Comparison of ENCODE assay signal across 8 cellular contexts in the genomic region with DNA sequence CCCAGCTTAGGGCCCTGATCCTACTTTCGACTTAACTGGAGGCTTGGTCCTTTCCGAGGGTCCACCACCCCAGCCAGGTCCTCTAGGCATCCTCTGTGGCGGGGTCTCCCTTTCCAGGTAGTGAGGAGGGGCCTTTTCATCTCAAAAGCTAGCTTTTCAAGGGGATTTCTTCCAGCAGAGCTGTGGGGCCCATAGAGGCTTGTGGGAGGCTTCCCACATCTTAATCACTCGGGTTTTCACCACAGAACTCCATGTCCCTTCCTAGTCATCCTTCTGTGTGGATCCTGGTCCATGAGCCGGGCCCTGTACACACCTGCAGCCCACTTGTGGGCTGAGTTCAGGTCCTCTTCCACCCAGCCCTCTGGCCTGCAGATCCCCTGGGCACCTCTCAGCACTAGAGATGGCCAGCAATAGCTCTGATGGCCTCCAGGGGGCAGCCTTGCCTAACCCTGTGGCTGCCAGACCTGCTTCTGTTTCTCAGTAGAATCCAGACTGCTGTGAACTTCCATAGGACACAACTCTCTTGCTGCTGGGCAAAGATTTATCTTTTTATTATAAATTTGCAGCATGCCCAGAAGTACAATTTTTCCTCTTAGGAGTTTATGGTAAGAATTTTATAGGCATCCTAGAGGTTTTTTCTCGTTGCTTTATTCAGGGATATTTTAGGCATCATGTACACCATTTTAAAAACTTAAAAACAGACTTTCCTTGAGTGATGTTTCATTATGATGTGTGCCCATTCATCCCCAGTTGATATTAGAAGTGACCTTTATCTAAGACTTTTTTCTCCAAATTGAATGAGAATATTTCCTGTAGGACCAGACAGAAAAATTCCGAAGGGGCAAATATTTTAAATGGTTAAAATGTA.
DNase-seq lines count a peak whose midpoint lies in the region; ATAC-seq and TF ChIP-seq lines count a peak whose summit lies in the region.

No MANE protein-coding gene starts in this region.

- peak; percentile 93 for TF ChIP-seq CTCF in DND-41 (IDR thresholded peaks at IDR 0.05; ENCODE audit: borderline replicate concordance, extremely low read depth, low read length, poor library complexity, severe bottlenecking)
- TF ChIP-seq CTCF in IMR-90 (conservative IDR thresholded peaks at IDR 0.05; ENCODE audit: low read depth, low read length): peak; percentile 74
- TF ChIP-seq CTCF in PC-3 (conservative IDR thresholded peaks at IDR 0.05; ENCODE audit: low read depth, low read length): peak; percentile 98
- TF ChIP-seq CTCF in fibroblast of mammary gland (conservative IDR thresholded peaks at IDR 0.05; ENCODE audit: control insufficient read depth, insufficient read depth, low read depth, low read length): peak; percentile 98
- peak; percentile 94 for TF ChIP-seq CTCF in thoracic aorta (IDR thresholded peaks at IDR 0.05)

- no peak overlapping the region for H2BK20ac ChIP-seq in IMR-90 (ENCODE audit: low read depth, low read length)

- no peak overlapping the region for H2BK15ac ChIP-seq in IMR-90 (ENCODE audit: low read depth, low read length)

- no peak overlapping the region for H2AK5ac ChIP-seq in IMR-90 (ENCODE audit: low read depth, low read length)

- no peak overlapping the region for H3K56ac ChIP-seq in IMR-90 (ENCODE audit: extremely low read depth, insufficient read depth, low read length)

- dilution Hi-C loops in IMR-90 (cut with HindIII; ENCODE audit: low sequenced_read_pairs, unreplicated experiment): no loop called here

- BruUV-seq in IMR-90 (replicated peaks; lab: Mats Ljungman, UMichigan) (no TSS peak), PC-3 (replicated peaks; lab: Mats Ljungman, UMichigan) (no TSS peak)

- ATAC-seq in DND-41 (ENCODE audit: insufficient read depth, low read depth) (peak; percentile 99), GM21529 (IDR thresholded peaks at IDR 0.05; ENCODE audit: unreplicated experiment) (peak; percentile 91), IMR-90 (ENCODE audit: low read depth) (peak; percentile 76), PC-3 (peak; percentile 96), thoracic aorta (ENCODE audit: insufficient number of reproducible peaks, low FRiP score, low read depth) (no peak)

- H3K9me2 ChIP-seq in PC-3 (replicated peaks; ENCODE audit: low read length): no peaks in the 10 kb centered on the region

- peaks cover 48 to 89% of the 10 kb centered on the region in 2 experiments for H3K79me1 ChIP-seq in IMR-90 (ENCODE audit: low read depth in 1 of 2, low read length in 2 of 2)

- H4K91ac ChIP-seq in IMR-90 (ENCODE audit: insufficient read depth, low read depth, low read length): no peak overlapping the region

- CTCF ChIA-PET in IMR-90 (lab: Yijun Ruan, JAX): interaction anchor here (1.0 to 1.4 kb wide), 3 partner anchors 10 to 14 kb away, joined by 3 to 6 read pairs (median 5); no protein-coding TSS in a partner anchor
- CTCF ChIA-PET in PC-3 (lab: Charles Lee): interaction anchor here (0.7 to 1.4 kb wide), 2 partner anchors 14 to 296 kb away, joined by 3 to 14 read pairs; no protein-coding TSS in a partner anchor

- H3K79me2 ChIP-seq in DND-41 (ENCODE audit: insufficient read depth, low read length) (no peaks in the 10 kb centered on the region), PC-3 (ENCODE audit: low read length) (peaks cover 68% of the 10 kb centered on the region)

- no peak overlapping the region for H3K23ac ChIP-seq in IMR-90 (ENCODE audit: low read depth, low read length)

- H3K4me3 ChIP-seq in DND-41 (ENCODE audit: low read depth in 1 of 2, low read length in 2 of 2) (no peak overlapping the region), IMR-90 (ENCODE audit: insufficient read depth, low read depth, low read length) (no peak overlapping the region), PC-3 (ENCODE audit: low read length) (no peak overlapping the region), fibroblast of mammary gland (ENCODE audit: control insufficient read depth, low read depth, low read length) (no peak overlapping the region), thoracic aorta (no peak overlapping the region)

- H3K14ac ChIP-seq in IMR-90 (replicated peaks; ENCODE audit: low read depth, low read length): no peak overlapping the region

- no peaks in the 10 kb centered on the region for H3K9me3 ChIP-seq in DND-41 (ENCODE audit: insufficient read depth, low read length, severe bottlenecking)
- H3K9me3 ChIP-seq in IMR-90 (ENCODE audit: control insufficient read depth, insufficient read depth, low read length): no peaks in the 10 kb centered on the region
- H3K9me3 ChIP-seq in PC-3 (ENCODE audit: low read length): no peaks in the 10 kb centered on the region
- no peaks in the 10 kb centered on the region for H3K9me3 ChIP-seq in thoracic aorta

- DNase-seq in DND-41 (peak; percentile 57), IMR-90 (peak; percentile 70), PC-3 (peak; percentile 80), fibroblast of mammary gland (ENCODE audit: low read depth) (peak; percentile 69), occipital lobe (lab: John Stamatoyannopoulos, UW) (peak; percentile 59), thoracic aorta (ENCODE audit: low spot score) (no peak)
- DNase-seq in activated T-cell treated with anti-CD3 and anti-CD28 coated beads, Interleukin-2, amount 50 U/mL, for 48 hours: peak; percentile 55 to 70

- H3K4ac ChIP-seq in IMR-90 (ENCODE audit: low read depth, low read length): no peak overlapping the region

- H2BK5ac ChIP-seq in IMR-90 (ENCODE audit: low read depth, low read length, poor library complexity, severe bottlenecking): no peak overlapping the region

- no peak overlapping the region for H2BK120ac ChIP-seq in IMR-90 (ENCODE audit: low read depth, low read length)

- 40% methylated on average over 1 of the region's 7 CpGs; no CpG with 5 or more reads in 1 of the 2 experiments for WGBS in IMR-90 (ENCODE audit: extremely low coverage in 2 of 2, insufficient read length in 1 of 2), 2 experiments

- H4K20me1 ChIP-seq in DND-41 (ENCODE audit: insufficient read depth, low read length) (0 out of 2 replicates have a peak, but pooled peaks cover 3% of the 10 kb centered on the region), IMR-90 (ENCODE audit: insufficient read depth, low read length) (peaks cover 94% of the 10 kb centered on the region), PC-3 (ENCODE audit: low read length) (peaks cover 24% of the 10 kb centered on the region)

- no peak overlapping the region for H3K18ac ChIP-seq in IMR-90 (ENCODE audit: low read depth, low read length)

- no peak overlapping the region for H4K8ac ChIP-seq in IMR-90 (ENCODE audit: low read depth in 2 of 2, low read length in 2 of 2)

- POLR2A ChIA-PET in IMR-90 (lab: Charles Lee; ENCODE audit: unreplicated experiment) (no interaction called here), PC-3 (lab: Charles Lee; ENCODE audit: unreplicated experiment) (no interaction called here)

- H3K27me3 ChIP-seq in DND-41 (ENCODE audit: insufficient read depth, low read length, poor library complexity) (no peaks in the 10 kb centered on the region), IMR-90 (ENCODE audit: control insufficient read depth, insufficient read depth, low read length) (no peaks in the 10 kb centered on the region), PC-3 (ENCODE audit: low read length) (no peaks in the 10 kb centered on the region), thoracic aorta (replicated peaks; ENCODE audit: insufficient read depth) (no peaks in the 10 kb centered on the region)

- H3K9ac ChIP-seq in DND-41 (ENCODE audit: low read depth, low read length): no peak overlapping the region
- no peak overlapping the region for H3K9ac ChIP-seq in IMR-90 (ENCODE audit: low read depth, low read length)
- H3K9ac ChIP-seq in PC-3 (ENCODE audit: low read length): no peak overlapping the region

- no peak overlapping the region for H2AFZ ChIP-seq in DND-41 (ENCODE audit: low read depth, low read length)
- no peak overlapping the region for H2AFZ ChIP-seq in IMR-90 (replicated peaks; ENCODE audit: low read length, poor library complexity)
- H2AFZ ChIP-seq in PC-3 (ENCODE audit: low read length): no peak overlapping the region

- no peak overlapping the region for H2AK9ac ChIP-seq in IMR-90 (replicated peaks; ENCODE audit: low read depth, low read length, poor library complexity)

- H3K4me1 ChIP-seq in DND-41 (ENCODE audit: insufficient read depth, low read length): no peaks in the 10 kb centered on the region
- peaks cover 26% of the 10 kb centered on the region for H3K4me1 ChIP-seq in IMR-90 (ENCODE audit: control insufficient read depth, insufficient read depth, low read length)
- no peaks in the 10 kb centered on the region for H3K4me1 ChIP-seq in PC-3 (ENCODE audit: insufficient read depth, low read length)
- H3K4me1 ChIP-seq in thoracic aorta (ENCODE audit: control insufficient read depth in 1 of 2, low read depth in 2 of 2): peaks cover 3 to 33% of the 10 kb centered on the region in 2 donors

- peaks cover 29% of the 10 kb centered on the region for H3K9me1 ChIP-seq in IMR-90 (ENCODE audit: insufficient read depth, low read length)

- no peak overlapping the region for H4K5ac ChIP-seq in IMR-90 (ENCODE audit: low read depth, low read length)

- H3K27ac ChIP-seq in DND-41 (ENCODE audit: low read length): no peak overlapping the region
- no peak overlapping the region for H3K27ac ChIP-seq in IMR-90 (ENCODE audit: insufficient read depth, low read length)
- no peak overlapping the region for H3K27ac ChIP-seq in PC-3 (ENCODE audit: low read length)
- H3K27ac ChIP-seq in thoracic aorta: no peak overlapping the region

- in situ Hi-C loops in IMR-90 (cut with MboI; ENCODE audit: low sequenced_read_pairs): no loop called here

- no peaks in the 10 kb centered on the region for H3F3A ChIP-seq in PC-3 (ENCODE audit: low read length, unreplicated experiment)

- TF ChIP-seq POLR2A in IMR-90 (IDR thresholded peaks at IDR 0.05; ENCODE audit: low read depth, low read length): no peak

- intact Hi-C loops in IMR-90 (cut with micrococcal nuclease): no loop called here
- intact Hi-C loops in PC-3 (cut with micrococcal nuclease): loop anchor here (5.0 kb wide), 1 partner anchor 375 kb away; no protein-coding TSS in a partner anchor

- peak; percentile 49 for TF ChIP-seq RAD21 in IMR-90 (IDR thresholded peaks at IDR 0.05; ENCODE audit: low read length)

- H3K4me2 ChIP-seq in DND-41 (ENCODE audit: insufficient read depth, low read length) (no peak overlapping the region), IMR-90 (ENCODE audit: low read depth, low read length) (no peak overlapping the region), PC-3 (ENCODE audit: low read length) (no peak overlapping the region)

- no peaks in the 10 kb centered on the region for H3K36me3 ChIP-seq in DND-41 (ENCODE audit: insufficient read depth, low read length)
- peaks cover 53% of the 10 kb centered on the region for H3K36me3 ChIP-seq in IMR-90 (ENCODE audit: control insufficient read depth, insufficient read depth, low read length)
- peaks cover 62% of the 10 kb centered on the region for H3K36me3 ChIP-seq in PC-3 (ENCODE audit: low read depth, low read length)
- H3K36me3 ChIP-seq in thoracic aorta: no peaks in the 10 kb centered on the region

TF ChIP-seq in IMR-90, 13 proteins besides CTCF, POLR2A, EP300 and RAD21 (continues in another document):
- TF ChIP-seq RFX5 (IDR thresholded peaks at IDR 0.05; ENCODE audit: low read depth, low read length) (no peak), BHLHE40 (IDR thresholded peaks at IDR 0.05; ENCODE audit: low read depth, low read length) (no peak), SMC3 (IDR thresholded peaks at IDR 0.05; ENCODE audit: low read depth, low read length) (peak; percentile 34)
